In the genomic region with DNA sequence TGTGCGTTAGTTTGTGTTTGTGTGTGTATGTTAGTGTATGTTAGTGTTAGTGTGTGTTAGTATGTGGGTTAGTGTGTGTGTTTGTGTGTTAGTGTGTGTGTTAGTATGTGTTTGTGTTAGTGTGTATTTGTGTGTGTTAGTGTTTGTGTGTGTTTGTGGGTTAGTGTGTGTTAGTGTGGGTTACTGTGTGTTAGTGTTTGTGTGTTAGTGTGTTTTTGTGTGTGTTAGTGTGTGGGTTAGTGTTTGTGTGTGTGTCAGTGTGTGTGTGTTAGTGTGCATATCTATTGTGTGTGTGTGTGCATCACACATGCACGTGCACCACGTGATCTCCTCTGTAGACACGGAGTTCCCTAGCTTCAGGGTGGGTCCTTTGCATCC, we compare ENCODE assay signal across 20 cellular contexts.
"Had no signal": no experiment of that assay in that cellular context is flagged by ENCODE, and none has a peak within 500 bp of the region (broad histone marks: within the 10 kb centered on the region; RNA-seq: fewer than 3 reads in every experiment).

No MANE protein-coding gene starts in this region.

- H3K27me3 ChIP-seq: pancreas, sigmoid colon, spleen, suprapubic skin, upper lobe of right lung had no signal

- H3K4me2 ChIP-seq: neural progenitor cell had no signal

- FAIRE-seq: pancreas, small intestine had no signal

- H3K27ac ChIP-seq: left ventricle myocardium inferior, neural progenitor cell, pancreas, prostate gland, sigmoid colon, spleen, suprapubic skin, thoracic aorta, tibial artery, upper lobe of right lung had no signal

- ATAC-seq: natural killer cell; pancreas; right cardiac atrium; stimulated activated effector memory CD8-positive, alpha-beta T cell treated with anti-CD3 and anti-CD28 coated beads, Interleukin-12 subunit alpha, Interleukin-12 subunit beta, amount 100 ng/mL, for 72 hours; upper lobe of right lung had no signal

- H3K9me3 ChIP-seq: left ventricle myocardium inferior, pancreas, prostate gland, sigmoid colon, spleen, suprapubic skin, thoracic aorta, tibial artery, upper lobe of right lung had no signal

- H3K4me3 ChIP-seq: left ventricle myocardium inferior, lung, neural progenitor cell, pancreas, prostate gland, sigmoid colon, spleen, suprapubic skin, thoracic aorta, tibial artery, upper lobe of right lung had no signal

- DNase-seq: mesendoderm; naive B cell; natural killer cell; nephron progenitor cell; small intestine; stimulated activated naive CD4-positive, alpha-beta T cell; trophoblast cell had no signal

- H3K4me1 ChIP-seq: neural progenitor cell, pancreas, prostate gland, spleen, suprapubic skin, upper lobe of right lung had no signal

- H3K9ac ChIP-seq: neural progenitor cell had no signal

- H2AFZ ChIP-seq: neural progenitor cell had no signal

- H3K36me3 ChIP-seq: left ventricle myocardium inferior, neural progenitor cell, pancreas, prostate gland, sigmoid colon, suprapubic skin, thoracic aorta, tibial artery, upper lobe of right lung had no signal
